Comparison of ENCODE assay signal across 1 cellular context in the genomic region with DNA sequence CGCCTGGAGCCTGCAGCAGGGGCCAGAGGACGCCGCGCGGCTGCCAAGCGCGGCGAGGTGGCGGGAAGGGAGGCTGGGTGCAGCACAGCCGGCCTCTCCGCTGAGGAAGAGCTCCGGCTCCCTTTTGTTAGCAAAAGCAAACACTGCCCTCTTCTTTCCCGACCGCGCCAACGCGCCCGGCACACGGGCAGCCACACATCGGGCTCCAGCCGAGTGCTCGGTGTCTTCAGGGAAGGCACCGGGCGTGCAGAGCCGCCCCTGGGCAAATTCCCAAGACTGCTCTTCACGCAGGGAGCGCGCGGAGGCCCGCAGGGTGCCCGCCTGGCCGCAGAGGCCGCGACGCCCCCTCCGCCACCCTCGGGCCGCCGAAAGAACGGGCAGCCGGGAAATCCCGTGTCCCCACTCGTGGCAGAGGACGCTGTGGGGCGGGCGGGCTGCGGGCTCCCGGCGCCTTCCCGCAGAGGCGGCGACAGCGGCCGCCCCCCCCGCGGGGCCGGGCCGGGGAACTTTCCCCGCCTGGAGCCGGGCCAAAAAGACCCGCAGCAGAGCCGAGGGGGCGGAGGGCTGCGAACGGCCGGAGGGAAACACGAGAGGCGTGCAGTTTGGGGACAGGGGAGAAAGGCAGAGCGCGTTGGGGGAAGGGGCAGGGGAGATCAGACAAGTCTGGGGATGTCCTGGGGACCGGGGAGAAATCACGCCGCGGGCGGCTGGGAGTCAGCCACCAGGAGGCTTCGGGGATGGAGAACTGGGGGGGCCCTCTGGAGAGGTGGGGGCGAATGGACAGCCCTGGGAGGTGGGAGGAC.
TF ChIP-seq lines count a peak whose summit lies in the region.

No MANE protein-coding gene starts in this region.

TF ChIP-seq in HepG2, 621 proteins besides CTCF, POLR2A, EP300 and RAD21 (continued from another document and continues in another):
- TF ChIP-seq, protein P1, sequence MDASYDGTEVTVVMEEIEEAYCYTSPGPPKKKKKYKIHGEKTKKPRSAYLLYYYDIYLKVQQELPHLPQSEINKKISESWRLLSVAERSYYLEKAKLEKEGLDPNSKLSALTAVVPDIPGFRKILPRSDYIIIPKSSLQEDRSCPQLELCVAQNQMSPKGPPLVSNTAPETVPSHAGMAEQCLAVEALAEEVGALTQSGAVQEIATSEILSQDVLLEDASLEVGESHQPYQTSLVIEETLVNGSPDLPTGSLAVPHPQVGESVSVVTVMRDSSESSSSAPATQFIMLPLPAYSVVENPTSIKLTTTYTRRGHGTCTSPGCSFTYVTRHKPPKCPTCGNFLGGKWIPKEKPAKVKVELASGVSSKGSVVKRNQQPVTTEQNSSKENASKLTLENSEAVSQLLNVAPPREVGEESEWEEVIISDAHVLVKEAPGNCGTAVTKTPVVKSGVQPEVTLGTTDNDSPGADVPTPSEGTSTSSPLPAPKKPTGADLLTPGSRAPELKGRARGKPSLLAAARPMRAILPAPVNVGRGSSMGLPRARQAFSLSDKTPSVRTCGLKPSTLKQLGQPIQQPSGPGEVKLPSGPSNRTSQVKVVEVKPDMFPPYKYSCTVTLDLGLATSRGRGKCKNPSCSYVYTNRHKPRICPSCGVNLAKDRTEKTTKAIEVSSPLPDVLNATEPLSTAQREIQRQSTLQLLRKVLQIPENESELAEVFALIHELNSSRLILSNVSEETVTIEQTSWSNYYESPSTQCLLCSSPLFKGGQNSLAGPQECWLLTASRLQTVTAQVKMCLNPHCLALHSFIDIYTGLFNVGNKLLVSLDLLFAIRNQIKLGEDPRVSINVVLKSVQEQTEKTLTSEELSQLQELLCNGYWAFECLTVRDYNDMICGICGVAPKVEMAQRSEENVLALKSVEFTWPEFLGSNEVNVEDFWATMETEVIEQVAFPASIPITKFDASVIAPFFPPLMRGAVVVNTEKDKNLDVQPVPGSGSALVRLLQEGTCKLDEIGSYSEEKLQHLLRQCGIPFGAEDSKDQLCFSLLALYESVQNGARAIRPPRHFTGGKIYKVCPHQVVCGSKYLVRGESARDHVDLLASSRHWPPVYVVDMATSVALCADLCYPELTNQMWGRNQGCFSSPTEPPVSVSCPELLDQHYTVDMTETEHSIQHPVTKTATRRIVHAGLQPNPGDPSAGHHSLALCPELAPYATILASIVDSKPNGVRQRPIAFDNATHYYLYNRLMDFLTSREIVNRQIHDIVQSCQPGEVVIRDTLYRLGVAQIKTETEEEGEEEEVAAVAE (CRISPR knock-in tag; IDR thresholded peaks at IDR 0.05; ENCODE audit: borderline replicate concordance) = no peak
- TF ChIP-seq ZNF570 (CRISPR knock-in tag; IDR thresholded peaks at IDR 0.05; ENCODE audit: borderline replicate concordance) = no peak
- no peak; the same call in 1 of the 2 replicates for TF ChIP-seq ZNF292 (CRISPR knock-in tag; IDR thresholded peaks at IDR 0.05; ENCODE audit: borderline replicate concordance, low read depth)
- no peak for TF ChIP-seq ZSCAN20 (CRISPR knock-in tag; IDR thresholded peaks at IDR 0.05; ENCODE audit: borderline replicate concordance)
- TF ChIP-seq KAT7 (CRISPR knock-in tag; IDR thresholded peaks at IDR 0.05; ENCODE audit: borderline replicate concordance) = 0 out of 2 replicates have a peak, but pooled peaks have one; percentile 54
- TF ChIP-seq ZMYM2 (CRISPR knock-in tag; IDR thresholded peaks at IDR 0.05) = no peak
- TF ChIP-seq, protein P2, sequence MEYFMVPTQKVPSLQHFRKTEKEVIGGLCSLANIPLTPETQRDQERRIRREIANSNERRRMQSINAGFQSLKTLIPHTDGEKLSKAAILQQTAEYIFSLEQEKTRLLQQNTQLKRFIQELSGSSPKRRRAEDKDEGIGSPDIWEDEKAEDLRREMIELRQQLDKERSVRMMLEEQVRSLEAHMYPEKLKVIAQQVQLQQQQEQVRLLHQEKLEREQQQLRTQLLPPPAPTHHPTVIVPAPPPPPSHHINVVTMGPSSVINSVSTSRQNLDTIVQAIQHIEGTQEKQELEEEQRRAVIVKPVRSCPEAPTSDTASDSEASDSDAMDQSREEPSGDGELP (IDR thresholded peaks at IDR 0.05; ENCODE audit: borderline replicate concordance, low read depth) = no peak
- no peak for TF ChIP-seq ZNF207 (IDR thresholded peaks at IDR 0.05; ENCODE audit: borderline replicate concordance)
- no peak; the same call in 1 of the 2 replicates for TF ChIP-seq MED1 (CRISPR knock-in tag; IDR thresholded peaks at IDR 0.05)
- TF ChIP-seq NR2F1 (CRISPR knock-in tag; IDR thresholded peaks at IDR 0.05) = no peak
- TF ChIP-seq HNF4A (CRISPR knock-in tag; IDR thresholded peaks at IDR 0.05) = no peak
- no peak for TF ChIP-seq ELF3 (CRISPR knock-in tag; IDR thresholded peaks at IDR 0.05)
- TF ChIP-seq ZNF326 (CRISPR knock-in tag; IDR thresholded peaks at IDR 0.05; ENCODE audit: borderline replicate concordance) = no peak
- no peak for TF ChIP-seq ZNF619 (CRISPR knock-in tag; IDR thresholded peaks at IDR 0.05)
- no peak for TF ChIP-seq SNAPC2 (CRISPR knock-in tag; IDR thresholded peaks at IDR 0.05)
- TF ChIP-seq HOXA5 (CRISPR knock-in tag; IDR thresholded peaks at IDR 0.05) = no peak
- TF ChIP-seq ZNF329 (CRISPR knock-in tag; IDR thresholded peaks at IDR 0.05; ENCODE audit: low read depth) = no peak
- TF ChIP-seq JUND (CRISPR knock-in tag; IDR thresholded peaks at IDR 0.05) = no peak
- TF ChIP-seq, protein P3, sequence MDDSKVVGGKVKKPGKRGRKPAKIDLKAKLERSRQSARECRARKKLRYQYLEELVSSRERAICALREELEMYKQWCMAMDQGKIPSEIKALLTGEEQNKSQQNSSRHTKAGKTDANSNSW (CRISPR knock-in tag; IDR thresholded peaks at IDR 0.05; ENCODE audit: borderline replicate concordance) = no peak
- no peak for TF ChIP-seq PRMT3 (CRISPR knock-in tag; IDR thresholded peaks at IDR 0.05; ENCODE audit: borderline replicate concordance, low read depth)
- TF ChIP-seq ZNF792 (CRISPR knock-in tag; IDR thresholded peaks at IDR 0.05) = no peak
- TF ChIP-seq ZFX (CRISPR knock-in tag; IDR thresholded peaks at IDR 0.05; ENCODE audit: low read depth) = peak; percentile 69
- TF ChIP-seq, protein P4, sequence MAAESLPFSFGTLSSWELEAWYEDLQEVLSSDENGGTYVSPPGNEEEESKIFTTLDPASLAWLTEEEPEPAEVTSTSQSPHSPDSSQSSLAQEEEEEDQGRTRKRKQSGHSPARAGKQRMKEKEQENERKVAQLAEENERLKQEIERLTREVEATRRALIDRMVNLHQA (CRISPR knock-in tag; IDR thresholded peaks at IDR 0.05) = no peak
- TF ChIP-seq, protein P5, sequence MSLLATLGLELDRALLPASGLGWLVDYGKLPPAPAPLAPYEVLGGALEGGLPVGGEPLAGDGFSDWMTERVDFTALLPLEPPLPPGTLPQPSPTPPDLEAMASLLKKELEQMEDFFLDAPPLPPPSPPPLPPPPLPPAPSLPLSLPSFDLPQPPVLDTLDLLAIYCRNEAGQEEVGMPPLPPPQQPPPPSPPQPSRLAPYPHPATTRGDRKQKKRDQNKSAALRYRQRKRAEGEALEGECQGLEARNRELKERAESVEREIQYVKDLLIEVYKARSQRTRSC (CRISPR knock-in tag; IDR thresholded peaks at IDR 0.05; ENCODE audit: low read depth) = no peak
- TF ChIP-seq CBFB (CRISPR knock-in tag; IDR thresholded peaks at IDR 0.05) = no peak
- TF ChIP-seq MAFG (CRISPR knock-in tag; IDR thresholded peaks at IDR 0.05) = no peak
- TF ChIP-seq, protein P6, sequence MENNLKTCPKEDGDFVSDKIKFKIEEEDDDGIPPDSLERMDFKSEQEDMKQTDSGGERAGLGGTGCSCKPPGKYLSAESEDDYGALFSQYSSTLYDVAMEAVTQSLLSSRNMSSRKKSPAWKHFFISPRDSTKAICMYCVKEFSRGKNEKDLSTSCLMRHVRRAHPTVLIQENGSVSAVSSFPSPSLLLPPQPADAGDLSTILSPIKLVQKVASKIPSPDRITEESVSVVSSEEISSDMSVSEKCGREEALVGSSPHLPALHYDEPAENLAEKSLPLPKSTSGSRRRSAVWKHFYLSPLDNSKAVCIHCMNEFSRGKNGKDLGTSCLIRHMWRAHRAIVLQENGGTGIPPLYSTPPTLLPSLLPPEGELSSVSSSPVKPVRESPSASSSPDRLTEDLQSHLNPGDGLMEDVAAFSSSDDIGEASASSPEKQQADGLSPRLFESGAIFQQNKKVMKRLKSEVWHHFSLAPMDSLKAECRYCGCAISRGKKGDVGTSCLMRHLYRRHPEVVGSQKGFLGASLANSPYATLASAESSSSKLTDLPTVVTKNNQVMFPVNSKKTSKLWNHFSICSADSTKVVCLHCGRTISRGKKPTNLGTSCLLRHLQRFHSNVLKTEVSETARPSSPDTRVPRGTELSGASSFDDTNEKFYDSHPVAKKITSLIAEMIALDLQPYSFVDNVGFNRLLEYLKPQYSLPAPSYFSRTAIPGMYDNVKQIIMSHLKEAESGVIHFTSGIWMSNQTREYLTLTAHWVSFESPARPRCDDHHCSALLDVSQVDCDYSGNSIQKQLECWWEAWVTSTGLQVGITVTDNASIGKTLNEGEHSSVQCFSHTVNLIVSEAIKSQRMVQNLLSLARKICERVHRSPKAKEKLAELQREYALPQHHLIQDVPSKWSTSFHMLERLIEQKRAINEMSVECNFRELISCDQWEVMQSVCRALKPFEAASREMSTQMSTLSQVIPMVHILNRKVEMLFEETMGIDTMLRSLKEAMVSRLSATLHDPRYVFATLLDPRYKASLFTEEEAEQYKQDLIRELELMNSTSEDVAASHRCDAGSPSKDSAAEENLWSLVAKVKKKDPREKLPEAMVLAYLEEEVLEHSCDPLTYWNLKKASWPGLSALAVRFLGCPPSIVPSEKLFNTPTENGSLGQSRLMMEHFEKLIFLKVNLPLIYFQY (CRISPR knock-in tag; IDR thresholded peaks at IDR 0.05; ENCODE audit: borderline replicate concordance) = no peak
- TF ChIP-seq KLF16 (CRISPR knock-in tag; IDR thresholded peaks at IDR 0.05) = no peak
- TF ChIP-seq ZNF451 (CRISPR knock-in tag; IDR thresholded peaks at IDR 0.05) = no peak
- no peak for TF ChIP-seq SMAD3 (CRISPR knock-in tag; IDR thresholded peaks at IDR 0.05)
- TF ChIP-seq RBM22 (optimal IDR thresholded peaks at IDR 0.05; ENCODE audit: low read length) = no peak
- TF ChIP-seq ZNF550 (CRISPR knock-in tag; IDR thresholded peaks at IDR 0.05; ENCODE audit: borderline replicate concordance) = no peak
- TF ChIP-seq ZNF75D (CRISPR knock-in tag; IDR thresholded peaks at IDR 0.05; ENCODE audit: borderline replicate concordance) = no peak
- no peak for TF ChIP-seq ZNF335 (CRISPR knock-in tag; IDR thresholded peaks at IDR 0.05)
- no peak for TF ChIP-seq MATR3 (CRISPR knock-in tag; IDR thresholded peaks at IDR 0.05)
- no peak for TF ChIP-seq ZNF724P (CRISPR knock-in tag; IDR thresholded peaks at IDR 0.05; ENCODE audit: borderline replicate concordance)
- no peak for TF ChIP-seq FLYWCH1 (CRISPR knock-in tag; IDR thresholded peaks at IDR 0.05)
- TF ChIP-seq, protein P7, sequence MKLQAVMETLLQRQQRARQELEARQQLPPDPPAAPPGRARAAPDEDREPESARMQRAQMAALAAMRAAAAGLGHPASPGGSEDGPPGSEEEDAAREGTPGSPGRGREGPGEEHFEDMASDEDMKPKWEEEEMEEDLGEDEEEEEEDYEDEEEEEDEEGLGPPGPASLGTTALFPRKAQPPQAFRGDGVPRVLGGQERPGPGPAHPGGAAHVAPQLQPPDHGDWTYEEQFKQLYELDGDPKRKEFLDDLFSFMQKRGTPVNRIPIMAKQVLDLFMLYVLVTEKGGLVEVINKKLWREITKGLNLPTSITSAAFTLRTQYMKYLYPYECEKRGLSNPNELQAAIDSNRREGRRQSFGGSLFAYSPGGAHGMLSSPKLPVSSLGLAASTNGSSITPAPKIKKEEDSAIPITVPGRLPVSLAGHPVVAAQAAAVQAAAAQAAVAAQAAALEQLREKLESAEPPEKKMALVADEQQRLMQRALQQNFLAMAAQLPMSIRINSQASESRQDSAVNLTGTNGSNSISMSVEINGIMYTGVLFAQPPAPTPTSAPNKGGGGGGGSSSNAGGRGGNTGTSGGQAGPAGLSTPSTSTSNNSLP (IDR thresholded peaks at IDR 0.05; ENCODE audit: low read depth, low read length) = no peak
- TF ChIP-seq SAP130 (CRISPR knock-in tag; IDR thresholded peaks at IDR 0.05; ENCODE audit: low read depth) = no peak
- TF ChIP-seq, protein P8, sequence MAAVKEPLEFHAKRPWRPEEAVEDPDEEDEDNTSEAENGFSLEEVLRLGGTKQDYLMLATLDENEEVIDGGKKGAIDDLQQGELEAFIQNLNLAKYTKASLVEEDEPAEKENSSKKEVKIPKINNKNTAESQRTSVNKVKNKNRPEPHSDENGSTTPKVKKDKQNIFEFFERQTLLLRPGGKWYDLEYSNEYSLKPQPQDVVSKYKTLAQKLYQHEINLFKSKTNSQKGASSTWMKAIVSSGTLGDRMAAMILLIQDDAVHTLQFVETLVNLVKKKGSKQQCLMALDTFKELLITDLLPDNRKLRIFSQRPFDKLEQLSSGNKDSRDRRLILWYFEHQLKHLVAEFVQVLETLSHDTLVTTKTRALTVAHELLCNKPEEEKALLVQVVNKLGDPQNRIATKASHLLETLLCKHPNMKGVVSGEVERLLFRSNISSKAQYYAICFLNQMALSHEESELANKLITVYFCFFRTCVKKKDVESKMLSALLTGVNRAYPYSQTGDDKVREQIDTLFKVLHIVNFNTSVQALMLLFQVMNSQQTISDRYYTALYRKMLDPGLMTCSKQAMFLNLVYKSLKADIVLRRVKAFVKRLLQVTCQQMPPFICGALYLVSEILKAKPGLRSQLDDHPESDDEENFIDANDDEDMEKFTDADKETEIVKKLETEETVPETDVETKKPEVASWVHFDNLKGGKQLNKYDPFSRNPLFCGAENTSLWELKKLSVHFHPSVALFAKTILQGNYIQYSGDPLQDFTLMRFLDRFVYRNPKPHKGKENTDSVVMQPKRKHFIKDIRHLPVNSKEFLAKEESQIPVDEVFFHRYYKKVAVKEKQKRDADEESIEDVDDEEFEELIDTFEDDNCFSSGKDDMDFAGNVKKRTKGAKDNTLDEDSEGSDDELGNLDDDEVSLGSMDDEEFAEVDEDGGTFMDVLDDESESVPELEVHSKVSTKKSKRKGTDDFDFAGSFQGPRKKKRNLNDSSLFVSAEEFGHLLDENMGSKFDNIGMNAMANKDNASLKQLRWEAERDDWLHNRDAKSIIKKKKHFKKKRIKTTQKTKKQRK (IDR thresholded peaks at IDR 0.05; ENCODE audit: low read length) = no peak
- TF ChIP-seq ZNF747 (CRISPR knock-in tag; IDR thresholded peaks at IDR 0.05; ENCODE audit: borderline replicate concordance) = no peak
- no peak for TF ChIP-seq MAFK (conservative IDR thresholded peaks at IDR 0.05 in 1 of 2, IDR thresholded peaks at IDR 0.05 in 1 of 2; ENCODE audit: low read length in 2 of 2)
- no peak for TF ChIP-seq ZBTB8A (CRISPR knock-in tag; IDR thresholded peaks at IDR 0.05; ENCODE audit: borderline replicate concordance, low read depth)
- TF ChIP-seq ZSCAN31 (CRISPR knock-in tag; IDR thresholded peaks at IDR 0.05; ENCODE audit: low read depth) = no peak
- TF ChIP-seq ZNF383 (CRISPR knock-in tag; IDR thresholded peaks at IDR 0.05; ENCODE audit: borderline replicate concordance) = no peak
